Comparison of ENCODE assay signal across 21 cellular contexts in the genomic region with DNA sequence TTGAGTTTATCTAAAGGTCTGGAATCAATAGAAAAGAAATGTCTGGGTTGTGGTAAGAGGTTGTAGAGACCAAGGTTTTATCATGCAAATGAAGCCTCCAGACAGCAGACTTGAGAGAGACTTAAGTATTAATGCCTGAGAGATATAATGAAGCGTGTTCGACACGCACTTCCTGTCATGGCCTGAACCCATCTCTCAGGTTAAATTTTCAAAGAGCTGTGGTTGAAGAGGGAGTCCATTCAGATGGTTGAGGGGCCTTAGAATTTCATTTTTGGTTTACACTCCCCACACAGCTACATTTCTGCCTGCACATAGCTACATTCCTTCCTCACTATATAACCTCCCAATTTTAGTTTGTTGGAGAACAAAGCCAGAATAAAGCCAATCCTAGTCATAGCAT. TPM values are rescaled to one million over a fixed set of nuclear protein-coding genes. Genes with fewer than 3 reads are reported as not detected.
DNase-seq lines count a peak whose midpoint lies in the region; ATAC-seq and TF ChIP-seq lines count a peak whose summit lies in the region.
"Had no signal": no experiment of that assay in that cellular context is flagged by ENCODE, and none has a peak within 500 bp of the region (broad histone marks: within the 10 kb centered on the region; RNA-seq: fewer than 3 reads in every experiment).

No MANE protein-coding gene starts in this region.

- no peak overlapping the region for H3K27ac ChIP-seq in esophagus squamous epithelium
- H3K27ac ChIP-seq: foreskin keratinocyte, left ventricle myocardium inferior, prostate gland, uterus had no signal

- intact Hi-C loops in esophagus squamous epithelium (cut with DNase I) = no loop called here

- peaks cover 29% of the 10 kb centered on the region for H3K4me1 Mint-ChIP-seq in memory B cell

- H3K27ac Mint-ChIP-seq in memory B cell = no peak overlapping the region
- H3K27ac Mint-ChIP-seq: activated naive CD8-positive, alpha-beta T cell treated with anti-CD3 and anti-CD28 coated beads, Interleukin-2, amount 50 U/mL, for 24 hours; activated T-cell treated with anti-CD3 and anti-CD28 coated beads, Interleukin-2, amount 50 U/mL, for 24 hours had no signal

- no peaks in the 10 kb centered on the region for H3K36me3 Mint-ChIP-seq in memory B cell

- H3K4me1 ChIP-seq in esophagus squamous epithelium = no peaks in the 10 kb centered on the region
- H3K4me1 ChIP-seq: BE2C, foreskin keratinocyte, left ventricle myocardium inferior, prostate gland, uterus had no signal

- peak overlapping the region; percentile 25 for H3K4me3 Mint-ChIP-seq in memory B cell
- H3K4me3 Mint-ChIP-seq: activated naive CD8-positive, alpha-beta T cell treated with anti-CD3 and anti-CD28 coated beads, Interleukin-2, amount 50 U/mL, for 24 hours; activated T-cell treated with anti-CD3 and anti-CD28 coated beads, Interleukin-2, amount 50 U/mL, for 24 hours had no signal

- no peak for TF ChIP-seq POLR2A in esophagus squamous epithelium (IDR thresholded peaks at IDR 0.05)

- ATAC-seq in GM18861 (IDR thresholded peaks at IDR 0.05; ENCODE audit: unreplicated experiment) (peak; percentile 93), GM21825 (IDR thresholded peaks at IDR 0.05; ENCODE audit: unreplicated experiment) (peak; percentile 79), HG03460 (IDR thresholded peaks at IDR 0.05; ENCODE audit: unreplicated experiment) (peak; percentile 92), memory B cell (ENCODE audit: low read depth) (peak; percentile 50), HG03432 (IDR thresholded peaks at IDR 0.05; ENCODE audit: unreplicated experiment) (no peak), HG03025 (IDR thresholded peaks at IDR 0.05; ENCODE audit: low FRiP score, unreplicated experiment) (no peak)
- ATAC-seq: activated naive CD8-positive, alpha-beta T cell treated with anti-CD3 and anti-CD28 coated beads, Interleukin-2, amount 50 U/mL, for 24 hours; foreskin keratinocyte had no signal

- H3K9me3 Mint-ChIP-seq in memory B cell = no peaks in the 10 kb centered on the region
- H3K9me3 Mint-ChIP-seq: activated naive CD8-positive, alpha-beta T cell treated with anti-CD3 and anti-CD28 coated beads, Interleukin-2, amount 50 U/mL, for 24 hours; activated T-cell treated with anti-CD3 and anti-CD28 coated beads, Interleukin-2, amount 50 U/mL, for 24 hours had no signal

- no peak overlapping the region for H3K4me3 ChIP-seq in esophagus squamous epithelium
- H3K4me3 ChIP-seq: left ventricle myocardium inferior, prostate gland, uterus had no signal

- no peak for TF ChIP-seq CTCF in esophagus squamous epithelium (IDR thresholded peaks at IDR 0.05)

- H3K27me3 Mint-ChIP-seq in memory B cell = no peaks in the 10 kb centered on the region
- H3K27me3 Mint-ChIP-seq: activated naive CD8-positive, alpha-beta T cell treated with anti-CD3 and anti-CD28 coated beads, Interleukin-2, amount 50 U/mL, for 24 hours; activated T-cell treated with anti-CD3 and anti-CD28 coated beads, Interleukin-2, amount 50 U/mL, for 24 hours had no signal

- no peaks in the 10 kb centered on the region for H3K27me3 ChIP-seq in esophagus squamous epithelium
- H3K27me3 ChIP-seq: BE2C, foreskin keratinocyte, uterus had no signal

- DNase-seq in memory B cell (ENCODE audit: low spot score in 2 of 2) = no peak
- no peak for DNase-seq in esophagus squamous epithelium (lab: John Stamatoyannopoulos, UW)
- no peak for DNase-seq in NCI-H345 treated with DMSO at 0.1 percent for 48 hours (lab: John Stamatoyannopoulos, UW; ENCODE audit: unreplicated experiment)
- DNase-seq: activated CD4-positive, alpha-beta T cell treated with anti-CD3 and anti-CD28 coated beads for 4 hours; activated naive CD8-positive, alpha-beta T cell treated with anti-CD3 and anti-CD28 coated beads, Interleukin-2, amount 50 U/mL, for 24 hours; activated T-cell treated with anti-CD3 and anti-CD28 coated beads, Interleukin-2, amount 50 U/mL, for 24 hours; BE2C; caudate nucleus; foreskin keratinocyte; left ventricle myocardium inferior; NCI-H2171; SIG-M5; T-helper 9 cell; uterus had no signal

- H3K36me3 ChIP-seq in esophagus squamous epithelium = no peaks in the 10 kb centered on the region
- H3K36me3 ChIP-seq: BE2C, left ventricle myocardium inferior, prostate gland, uterus had no signal

- 88 to 91% methylated on average over 3 of the region's 3 CpGs for WGBS in esophagus squamous epithelium, 2 donors

- no peaks in the 10 kb centered on the region for H3K9me3 ChIP-seq in esophagus squamous epithelium
- H3K9me3 ChIP-seq: BE2C, left ventricle myocardium inferior, prostate gland, uterus had no signal

RNA-seq across cellular contexts. Expression of gene CLEC12A, which starts 10.1 kb away (rescaled TPM):
- total RNA-seq in esophagus squamous epithelium = 1 to 10 TPM in 1 of 4 donors, under 1 TPM in 1, not detected in 2; 0.64 to 1.5 TPM
- total RNA-seq: foreskin keratinocyte, H1 had no signal

RNA-seq across cellular contexts. Expression of gene CLEC2A, which starts 28.9 kb away (rescaled TPM):
- not detected for total RNA-seq in esophagus squamous epithelium
- total RNA-seq: foreskin keratinocyte, left ventricle myocardium inferior, prostate gland, uterus had no signal

RNA-seq across cellular contexts. Expression of gene CLEC1B, which starts 37.8 kb away (rescaled TPM):
- total RNA-seq in esophagus squamous epithelium = not detected
- total RNA-seq: foreskin keratinocyte, H1, left ventricle myocardium inferior had no signal

RNA-seq across cellular contexts. Expression of gene CLEC12B, which starts 49.3 kb away (rescaled TPM):
- not detected for total RNA-seq in esophagus squamous epithelium
- total RNA-seq: foreskin keratinocyte, H1, left ventricle myocardium inferior, uterus had no signal

Comparison
In these comparisons a context has a peak if more than half of its experiments do, and no peak if none do; other contexts are left out.
1. ATAC-seq: peak in GM18861 (single experiment), GM21825 (single experiment), HG03460 (single experiment) and memory B cell (single experiment); none in HG03432 (single experiment) and HG03025 (single experiment).